In genomic region chr20:13187899-13188298, GRCh38 we compare ENCODE assay signal across 26 cellular contexts.
"Had no signal": no experiment of that assay in that cellular context is flagged by ENCODE, and none has a peak within 500 bp of the region (broad histone marks: within the 10 kb centered on the region; RNA-seq: fewer than 3 reads in every experiment).

No MANE protein-coding gene starts in this region.

- H3K36me3 ChIP-seq: stomach, suprapubic skin, thoracic aorta, thyroid gland, tibial artery, tibial nerve, transverse colon, upper lobe of left lung, upper lobe of right lung, uterus, vagina had no signal

- H3K4me1 ChIP-seq: stomach, suprapubic skin, testis, thyroid gland, tibial artery, tibial nerve, transverse colon, upper lobe of left lung, upper lobe of right lung, uterus, vagina had no signal

- ATAC-seq: stimulated activated effector memory CD8-positive, alpha-beta T cell treated with anti-CD3 and anti-CD28 coated beads, Interleukin-12 subunit alpha, Interleukin-12 subunit beta, amount 100 ng/mL, for 72 hours; stimulated activated memory B cell treated with anti-CD40 and anti-IgM and Interleukin-4, amounts not matched to agents 10 μg/mL and 1 μg/mL and 100 μg/mL, for 72 hours; stimulated activated naive B cell treated with anti-CD40 and anti-IgM and Interleukin-4, amounts not matched to agents 10 μg/mL and 1 μg/mL and 100 μg/mL, for 72 hours; stimulated activated naive CD8-positive, alpha-beta T cell treated with anti-CD3 and anti-CD28 coated beads, Interleukin-15, amount 100 ng/mL, for 72 hours; stimulated activated naive CD8-positive, alpha-beta T cell treated with anti-CD3 and anti-CD28 coated beads, Interleukin-15, Interleukin-2, amounts not matched to agents 100 U/mL and 50 U/mL, for 24 hours; upper lobe of right lung had no signal

- H3K9me3 ChIP-seq: stomach, suprapubic skin, testis, thoracic aorta, thyroid gland, tibial artery, transverse colon, upper lobe of left lung, upper lobe of right lung, uterus, vagina had no signal

- H3K4me3 ChIP-seq: stomach, suprapubic skin, testis, thoracic aorta, thyroid gland, tibial artery, tibial nerve, transverse colon, upper lobe of left lung, upper lobe of right lung, uterus, vagina had no signal

- H3K27ac ChIP-seq: stomach, suprapubic skin, testis, thoracic aorta, thyroid gland, tibial artery, tibial nerve, transverse colon, upper lobe of left lung, upper lobe of right lung, uterus, vagina had no signal

- DNase-seq: stimulated activated CD4-positive, alpha-beta T cell treated with anti-CD3 and anti-CD28 coated beads, Interleukin-2, amount 100 ng/mL, for 48 hours; stimulated activated CD4-positive, alpha-beta T cell treated with anti-CD3 and anti-CD28 coated beads, Interleukin-4, amount 100 ng/mL, for 1 hour; stimulated activated CD4-positive, alpha-beta T cell treated with anti-CD3 and anti-CD28 coated beads, Interleukin-4, amount 100 ng/mL, for 24 hours; stimulated activated CD4-positive, alpha-beta T cell treated with anti-CD3 and anti-CD28 coated beads, Interleukin-4, amount 100 ng/mL, for 4 hours; stimulated activated CD8-positive, alpha-beta memory T cell treated with anti-CD3 and anti-CD28 coated beads, Interleukin-4, amount 100 ng/mL, for 48 hours; stimulated activated naive B cell treated with anti-CD40 and anti-IgM and Interleukin-4, amounts not matched to agents 10 μg/mL and 1 μg/mL and 100 μg/mL, for 72 hours; stimulated activated naive CD4-positive, alpha-beta T cell; stimulated activated naive CD4-positive, alpha-beta T cell treated with Interleukin-2 at 50 U/mL for 16 hours; stimulated activated naive CD8-positive, alpha-beta T cell treated with anti-CD3 and anti-CD28 coated beads, Interleukin-15, amount 100 ng/mL, for 72 hours; stimulated activated naive CD8-positive, alpha-beta T cell treated with anti-CD3 and anti-CD28 coated beads, Interleukin-15, Interleukin-2, amounts not matched to agents 100 U/mL and 50 U/mL, for 24 hours; stomach; substantia nigra; testis; thyroid gland; tibial artery; transverse colon; trophoblast cell; upper lobe of left lung; upper lobe of right lung; uterus had no signal

- H3K27me3 ChIP-seq: stomach, suprapubic skin, testis, thyroid gland, tibial artery, tibial nerve, transverse colon, upper lobe of left lung, upper lobe of right lung, uterus, vagina had no signal
